2 cellular contexts compared by ENCODE assay signal in the genomic region with DNA sequence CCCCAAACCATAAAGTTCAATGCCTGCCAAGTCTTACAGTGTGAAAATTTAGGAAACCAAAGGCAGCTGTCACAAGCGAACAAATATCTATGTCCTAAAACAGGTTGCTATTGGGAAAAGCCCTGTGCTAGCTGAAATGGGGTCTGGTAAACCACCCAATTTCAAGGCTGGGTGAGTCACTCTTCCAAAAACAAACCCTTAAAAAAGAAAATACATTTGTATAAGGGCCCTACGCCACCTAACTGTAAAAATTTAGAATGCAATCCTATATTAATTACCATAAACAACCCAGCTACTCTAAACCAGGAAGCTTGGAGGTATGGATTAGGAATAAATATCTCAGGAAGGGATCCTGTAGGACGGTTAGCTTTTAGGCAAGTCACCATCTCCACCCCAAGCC.
TF ChIP-seq lines count a peak whose summit lies in the region.

No MANE protein-coding gene starts in this region.

TF ChIP-seq in SK-N-SH, 30 proteins besides CTCF, POLR2A, EP300 and RAD21 (continued from another document):
- TF ChIP-seq REST (IDR thresholded peaks at IDR 0.05; ENCODE audit: low read depth, low read length) (no peak), TAF1 (IDR thresholded peaks at IDR 0.05; ENCODE audit: borderline replicate concordance, low read depth, low read length) (no peak), ZBTB33 (IDR thresholded peaks at IDR 0.05; ENCODE audit: borderline replicate concordance, low read depth) (no peak)

TF ChIP-seq in SK-N-SH treated with all-trans-retinoic acid at 6 μM for 48 hours, 23 proteins besides CTCF, POLR2A, EP300 and RAD21 (continued from another document):
- no peak for TF ChIP-seq ZNF565 (CRISPR knock-in tag; conservative IDR thresholded peaks at IDR 0.05; ENCODE audit: low read depth)
- TF ChIP-seq, protein P1, sequence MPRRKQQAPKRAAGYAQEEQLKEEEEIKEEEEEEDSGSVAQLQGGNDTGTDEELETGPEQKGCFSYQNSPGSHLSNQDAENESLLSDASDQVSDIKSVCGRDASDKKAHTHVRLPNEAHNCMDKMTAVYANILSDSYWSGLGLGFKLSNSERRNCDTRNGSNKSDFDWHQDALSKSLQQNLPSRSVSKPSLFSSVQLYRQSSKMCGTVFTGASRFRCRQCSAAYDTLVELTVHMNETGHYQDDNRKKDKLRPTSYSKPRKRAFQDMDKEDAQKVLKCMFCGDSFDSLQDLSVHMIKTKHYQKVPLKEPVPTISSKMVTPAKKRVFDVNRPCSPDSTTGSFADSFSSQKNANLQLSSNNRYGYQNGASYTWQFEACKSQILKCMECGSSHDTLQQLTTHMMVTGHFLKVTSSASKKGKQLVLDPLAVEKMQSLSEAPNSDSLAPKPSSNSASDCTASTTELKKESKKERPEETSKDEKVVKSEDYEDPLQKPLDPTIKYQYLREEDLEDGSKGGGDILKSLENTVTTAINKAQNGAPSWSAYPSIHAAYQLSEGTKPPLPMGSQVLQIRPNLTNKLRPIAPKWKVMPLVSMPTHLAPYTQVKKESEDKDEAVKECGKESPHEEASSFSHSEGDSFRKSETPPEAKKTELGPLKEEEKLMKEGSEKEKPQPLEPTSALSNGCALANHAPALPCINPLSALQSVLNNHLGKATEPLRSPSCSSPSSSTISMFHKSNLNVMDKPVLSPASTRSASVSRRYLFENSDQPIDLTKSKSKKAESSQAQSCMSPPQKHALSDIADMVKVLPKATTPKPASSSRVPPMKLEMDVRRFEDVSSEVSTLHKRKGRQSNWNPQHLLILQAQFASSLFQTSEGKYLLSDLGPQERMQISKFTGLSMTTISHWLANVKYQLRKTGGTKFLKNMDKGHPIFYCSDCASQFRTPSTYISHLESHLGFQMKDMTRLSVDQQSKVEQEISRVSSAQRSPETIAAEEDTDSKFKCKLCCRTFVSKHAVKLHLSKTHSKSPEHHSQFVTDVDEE (CRISPR knock-in tag; IDR thresholded peaks at IDR 0.05), result no peak
- no peak for TF ChIP-seq ZFP3 (CRISPR knock-in tag; IDR thresholded peaks at IDR 0.05)
